19 cellular contexts compared by ENCODE assay signal in genomic region chr22:17228725-17229126, GRCh38. TPM values are rescaled to one million over a fixed set of nuclear protein-coding genes. Genes with fewer than 3 reads are reported as not detected.
A peak's percentile ranks its signal among the peaks of the same experiment; 100 is the strongest.
DNase-seq lines count a peak whose midpoint lies in the region; ATAC-seq and TF ChIP-seq lines count a peak whose summit lies in the region.
"Had no signal": no experiment of that assay in that cellular context is flagged by ENCODE, and none has a peak within 500 bp of the region (broad histone marks: within the 10 kb centered on the region; RNA-seq: fewer than 3 reads in every experiment).

No MANE protein-coding gene starts in this region.

- intact Hi-C loops in Right ventricle myocardium inferior (cut with DNase I), result no loop called here
- intact Hi-C loops in tibial artery (cut with DNase I; ENCODE audit: low total_unique reads), result no loop called here

- peak; percentile 15 for DNase-seq in Right ventricle myocardium inferior (ENCODE audit: missing footprints)
- no peak for DNase-seq in right atrium auricular region (ENCODE audit: low spot score)
- peak; percentile 66 for DNase-seq in NOMO-1 treated with DMSO at 0.1 percent for 48 hours (lab: John Stamatoyannopoulos, UW; ENCODE audit: unreplicated experiment)
- DNase-seq in kidney tubule cell (ENCODE audit: low spot score), result peak; percentile 73
- DNase-seq in NCI-H146 treated with DMSO at 0.1 percent for 48 hours (lab: John Stamatoyannopoulos, UW; ENCODE audit: unreplicated experiment), result no peak
- no peak for DNase-seq in tibial artery
- no peak for DNase-seq in substantia nigra (lab: John Stamatoyannopoulos, UW)
- DNase-seq: 8988T; activated gamma-delta T cell treated with Interleukin-2 at 50 U/mL for 16 hours; GOT3; heart left ventricle; NCI-H1436 treated with DMSO at 0.1 percent for 48 hours; NCI-H345; stimulated activated CD4-positive, alpha-beta T cell treated with anti-CD3 and anti-CD28 coated beads, Interleukin-12 subunit alpha, Interleukin-12 subunit beta, amount 100 ng/mL, for 4 hours; stomach had no signal

- TF ChIP-seq CTCF in right atrium auricular region (IDR thresholded peaks at IDR 0.05) (no peak), tibial artery (IDR thresholded peaks at IDR 0.05) (no peak)

- H3K9me3 ChIP-seq in right atrium auricular region, result no peaks in the 10 kb centered on the region
- H3K9me3 ChIP-seq in tibial artery, result no peaks in the 10 kb centered on the region
- H3K9me3 ChIP-seq: heart left ventricle, stomach had no signal

- H3K4me1 ChIP-seq in right atrium auricular region, result no peaks in the 10 kb centered on the region
- no peaks in the 10 kb centered on the region for H3K4me1 ChIP-seq in tibial artery
- H3K4me1 ChIP-seq: stomach had no signal

- H3K27me3 ChIP-seq in right atrium auricular region (no peaks in the 10 kb centered on the region), tibial artery (peaks cover 0 to 12% of the 10 kb centered on the region in 2 donors)

- ATAC-seq in Right ventricle myocardium inferior (no peak), GM18517 (IDR thresholded peaks at IDR 0.05; ENCODE audit: unreplicated experiment) (no peak)
- ATAC-seq: heart left ventricle, K562, SK-N-SH treated with all-trans-retinoic acid at 6 μM for 48 hours, WTC11 had no signal

- no peak overlapping the region for H3K4me3 ChIP-seq in right atrium auricular region
- H3K4me3 ChIP-seq in tibial artery, result no peak overlapping the region
- H3K4me3 ChIP-seq: heart left ventricle, K562, stomach had no signal

- H3K27ac ChIP-seq in right atrium auricular region (no peak overlapping the region), tibial artery (no peak overlapping the region), substantia nigra (ENCODE audit: low read depth, low read length, poor library complexity, severe bottlenecking) (no peak overlapping the region)
- H3K27ac ChIP-seq: stomach had no signal

- H3K36me3 ChIP-seq in right atrium auricular region (no peaks in the 10 kb centered on the region), tibial artery (no peaks in the 10 kb centered on the region)
- H3K36me3 ChIP-seq: heart left ventricle, stomach had no signal

RNA-seq across cellular contexts. Expression of gene ADA2, which starts 9.5 kb away (rescaled TPM):
- total RNA-seq in Right ventricle myocardium inferior (39.6 TPM), right atrium auricular region (10 to 100 TPM in 1 of 2 donors, 1 to 10 TPM in 1; 8.6 to 19.9 TPM)

Comparison
In these comparisons a context has a peak if more than half of its experiments do, and no peak if none do; other contexts are left out.
1. DNase-seq: peak in Right ventricle myocardium inferior (single experiment), NOMO-1 treated with DMSO at 0.1 percent for 48 hours (single experiment) and kidney tubule cell (single experiment); none in right atrium auricular region (single experiment), NCI-H146 treated with DMSO at 0.1 percent for 48 hours (single experiment), tibial artery (0 of 2) and substantia nigra (0 of 49).